ENCODE assay signal across 8 cellular contexts in the genomic region with DNA sequence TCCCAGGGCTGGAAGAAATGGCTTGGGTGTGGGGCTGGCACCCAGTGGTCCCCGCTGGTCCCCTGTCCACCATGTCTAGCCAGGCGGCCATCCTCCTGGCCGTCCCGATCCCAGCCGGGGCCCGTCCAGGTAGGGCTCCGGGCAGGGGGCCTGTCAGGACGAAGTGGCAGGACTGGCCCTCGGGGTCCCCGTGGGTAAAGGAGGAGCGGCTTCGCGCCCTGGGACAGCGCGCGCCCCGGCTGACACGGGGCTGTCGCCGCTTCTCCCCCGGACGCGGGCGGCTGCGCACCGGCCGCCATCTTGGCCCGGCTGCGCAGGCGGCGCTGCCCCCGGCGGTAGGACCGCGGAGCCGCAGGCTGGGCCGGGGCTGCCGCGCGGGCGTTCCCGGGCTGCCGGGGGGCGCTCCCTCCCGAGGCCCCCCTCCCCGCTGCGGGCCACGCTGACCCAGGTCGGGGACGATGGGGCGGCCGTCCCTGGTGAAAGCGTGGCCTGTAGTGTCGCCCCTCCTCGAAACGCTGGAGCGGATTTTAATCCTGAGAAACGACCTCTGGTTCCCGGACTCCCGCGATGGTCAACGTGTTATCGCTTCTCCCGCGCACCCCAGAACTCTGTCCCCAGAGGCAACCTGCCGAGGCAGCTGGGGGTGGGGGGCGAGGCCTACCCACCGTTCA.
A peak's percentile ranks its signal among the peaks of the same experiment; 100 is the strongest.
DNase-seq lines count a peak whose midpoint lies in the region; ATAC-seq and TF ChIP-seq lines count a peak whose summit lies in the region.

No MANE protein-coding gene starts in this region.

- TF ChIP-seq CTCF in C4-2B (conservative IDR thresholded peaks at IDR 0.05) (peak; percentile 45; the same call in 1 of the 2 replicates), GM23338 (conservative IDR thresholded peaks at IDR 0.05; ENCODE audit: low read depth in 2 of 2) (peak in 1 of 2 experiments; percentile 22; a peak in 1 of 4 replicates), osteoblast (IDR thresholded peaks at IDR 0.05; ENCODE audit: extremely low read depth, low read depth, low read length) (peak; percentile 5)

- peak overlapping the region; percentile 85 for H3K4me3 Mint-ChIP-seq in GM23338

- H4K20me1 ChIP-seq in GM23338 (replicated peaks; ENCODE audit: insufficient read depth) (no peaks in the 10 kb centered on the region), osteoblast (ENCODE audit: insufficient read depth, low read length) (no peaks in the 10 kb centered on the region)

- ATAC-seq in GM23338 = peak; percentile 21
- ATAC-seq in HG03439 (IDR thresholded peaks at IDR 0.05; ENCODE audit: unreplicated experiment) = no peak
- no peak for ATAC-seq in GM18511 (IDR thresholded peaks at IDR 0.05; ENCODE audit: unreplicated experiment)

- H3K4me2 ChIP-seq in GM23338 (peak overlapping the region; percentile 78), osteoblast (ENCODE audit: insufficient read depth, low read length) (peak overlapping the region; percentile 82)

- DNase-seq in GM23338 (ENCODE audit: low spot score) (peak; percentile 64), glomerular visceral epithelial cell (ENCODE audit: extremely low spot score) (peak; percentile 26), osteoblast (ENCODE audit: insufficient read length, low spot score, missing footprints) (peak; percentile 99), GF-D8 (lab: John Stamatoyannopoulos, UW) (no peak)
- DNase-seq in activated CD8-positive, alpha-beta memory T cell treated with anti-CD3 and anti-CD28 coated beads, Interleukin-2, amount 50 U/mL, for 4 hours = peak; percentile 38

- H3K4me1 ChIP-seq in GM23338 (ENCODE audit: insufficient read depth) = peaks cover 7% of the 10 kb centered on the region; the same call in 1 of the 2 replicates
- peaks cover 3% of the 10 kb centered on the region for H3K4me1 ChIP-seq in osteoblast (ENCODE audit: insufficient read depth, low read length)

- peak overlapping the region; percentile 62; the same call in 1 of the 2 replicates for H3K27ac Mint-ChIP-seq in GM23338

- H3F3A ChIP-seq in GM23338 (replicated peaks; ENCODE audit: low read depth) = peaks cover 6% of the 10 kb centered on the region

- no peaks in the 10 kb centered on the region for H3K9me3 ChIP-seq in osteoblast (ENCODE audit: low read depth, low read length)

- no peaks in the 10 kb centered on the region for H3K36me3 Mint-ChIP-seq in GM23338 (ENCODE audit: low read depth)

- H3K27ac ChIP-seq in C4-2B (peak overlapping the region; percentile 79), GM23338 (ENCODE audit: low read depth) (peak overlapping the region; percentile 98), osteoblast (ENCODE audit: low read depth, low read length) (peak overlapping the region; percentile 41)

- no peaks in the 10 kb centered on the region for H3K9me2 ChIP-seq in GM23338 (ENCODE audit: insufficient read depth)

- H2AFZ ChIP-seq in GM23338 (no peak overlapping the region), osteoblast (ENCODE audit: low read length) (peak overlapping the region; percentile 89)

- peak overlapping the region; percentile 57 for H3K4me3 ChIP-seq in GM23338
- peak overlapping the region; percentile 74 for H3K4me3 ChIP-seq in osteoblast (ENCODE audit: insufficient read depth, low read length)

- peaks cover 23% of the 10 kb centered on the region for H3K27me3 Mint-ChIP-seq in GM23338 (ENCODE audit: insufficient read depth, low read depth, poor library complexity)

- H3K79me2 ChIP-seq in GM23338 (replicated peaks; ENCODE audit: insufficient read depth) (no peaks in the 10 kb centered on the region; the same call in none of the 2 replicates), osteoblast (ENCODE audit: insufficient read depth, low read length) (no peaks in the 10 kb centered on the region)

- H3K27me3 ChIP-seq in GM23338 (ENCODE audit: insufficient read depth) (peaks cover 5% of the 10 kb centered on the region; the same call in 1 of the 2 replicates), osteoblast (ENCODE audit: insufficient read depth, low read length) (peaks cover 25% of the 10 kb centered on the region)

- no peaks in the 10 kb centered on the region for H3K9me3 Mint-ChIP-seq in GM23338

- peaks cover 21% of the 10 kb centered on the region for H3K4me1 Mint-ChIP-seq in GM23338

- H3K36me3 ChIP-seq in GM23338 (ENCODE audit: insufficient read depth) (no peaks in the 10 kb centered on the region), osteoblast (ENCODE audit: insufficient read depth, low read length) (no peaks in the 10 kb centered on the region)

TF ChIP-seq in GM23338, 12 proteins besides CTCF, POLR2A, EP300 and RAD21:
- TF ChIP-seq POLR2AphosphoS5 (IDR thresholded peaks at IDR 0.05; ENCODE audit: low read depth) (peak; percentile 11; the same call in 1 of the 2 replicates), EZH2phosphoT487 (IDR thresholded peaks at IDR 0.05; ENCODE audit: unreplicated experiment) (no peak)

Comparison
In these comparisons a context has a peak if more than half of its experiments do, and no peak if none do; other contexts are left out.
1. H3K27ac ChIP-seq: peak in every context shown above with its lines; median percentile 98 in GM23338; 79 in C4-2B; 41 in osteoblast.